In genomic region chr1:13556224-13556764, GRCh38 we compare ENCODE assay signal across 28 cellular contexts. TPM values are rescaled to one million over a fixed set of nuclear protein-coding genes. Genes with fewer than 3 reads are reported as not detected.
"Had no signal": no experiment of that assay in that cellular context is flagged by ENCODE, and none has a peak within 500 bp of the region (broad histone marks: within the 10 kb centered on the region; RNA-seq: fewer than 3 reads in every experiment).

No MANE protein-coding gene starts in this region.

- H3K36me3 ChIP-seq: Peyer's patch, SJSA1 had no signal

- H3K27me3 ChIP-seq: Peyer's patch, SJSA1 had no signal

- H3K9me3 ChIP-seq: Peyer's patch had no signal

- H3K27ac Mint-ChIP-seq: activated CD8-positive, alpha-beta T cell treated with anti-CD3 and anti-CD28 coated beads, Interleukin-2, amount 10 ng/mL, durations not matched to agents 7 days and 5 days; activated naive CD4-positive, alpha-beta T cell treated with anti-CD3 and anti-CD28 coated beads for 36 hours; activated naive CD8-positive, alpha-beta T cell; WTC11 had no signal

- H3K27me3 Mint-ChIP-seq: activated naive CD8-positive, alpha-beta T cell had no signal

- H3K4me3 ChIP-seq: Peyer's patch, SJSA1 had no signal

- H3K4me1 ChIP-seq: Peyer's patch, SJSA1 had no signal

- H3K36me3 Mint-ChIP-seq: activated naive CD8-positive, alpha-beta T cell; WTC11 had no signal

- ATAC-seq: activated CD8-positive, alpha-beta T cell treated with anti-CD3 and anti-CD28 coated beads, Interleukin-2, amount 10 ng/mL, durations not matched to agents 7 days and 5 days; SK-N-SH treated with all-trans-retinoic acid at 6 μM for 48 hours; WTC11 had no signal

- H3K9me3 Mint-ChIP-seq: activated naive CD4-positive, alpha-beta T cell treated with anti-CD3 and anti-CD28 coated beads for 36 hours; WTC11 had no signal

- H3K27ac ChIP-seq: Peyer's patch, RWPE1, SJSA1 had no signal

- DNase-seq: activated CD4-positive, alpha-beta T cell treated with anti-CD3 and anti-CD28 coated beads for 48 hours; activated CD4-positive, alpha-beta T cell treated with anti-CD3 and anti-CD28 coated beads, Interleukin-2, amount 50 U/mL, for 4 hours; activated CD4-positive, CD25-positive, alpha-beta regulatory T cell treated with anti-CD3 and anti-CD28 coated beads, Interleukin-2, amount 50 U/mL, for 72 hours; activated CD8-positive, alpha-beta memory T cell treated with anti-CD3 and anti-CD28 coated beads, Interleukin-2, amount 50 U/mL, for 48 hours; activated CD8-positive, alpha-beta T cell treated with anti-CD3 and anti-CD28 coated beads, Interleukin-2, amount 10 ng/mL, durations not matched to agents 7 days and 5 days; activated effector memory CD4-positive, alpha-beta T cell treated with Interleukin-2 at 50 U/mL for 16 hours; activated naive CD4-positive, alpha-beta T cell treated with anti-CD3 and anti-CD28 coated beads for 36 hours; activated T-cell treated with anti-CD3 and anti-CD28 coated beads, Interleukin-2, amount 50 U/mL, for 1 hour; caudate nucleus; KG1; NCI-H1092; NCI-H1930; NCI-H2171; NCI-H2227 treated with DMSO at 0.1 percent for 48 hours; NCI-H446 treated with DMSO at 0.1 percent for 48 hours; NCI-H524 treated with DMSO at 0.1 percent for 48 hours; NK-92 treated with Interleukin-12 subunit alpha and Interleukin-12 subunit beta, amount 100 ng/mL, for 24 hours; OCI-M1; Peyer's patch; SHP77; SW 1271 had no signal

- H3K4me3 Mint-ChIP-seq: activated CD8-positive, alpha-beta T cell treated with anti-CD3 and anti-CD28 coated beads, Interleukin-2, amount 10 ng/mL, durations not matched to agents 7 days and 5 days; activated naive CD4-positive, alpha-beta T cell treated with anti-CD3 and anti-CD28 coated beads for 36 hours; activated naive CD8-positive, alpha-beta T cell; WTC11 had no signal

- H3K4me1 Mint-ChIP-seq: WTC11 had no signal

RNA-seq across cellular contexts. Expression of gene PDPN, which starts 27.3 kb away (rescaled TPM):
- total RNA-seq: activated CD8-positive, alpha-beta T cell treated with anti-CD3 and anti-CD28 coated beads, Interleukin-2, amount 10 ng/mL, durations not matched to agents 7 days and 5 days; activated naive CD4-positive, alpha-beta T cell treated with anti-CD3 and anti-CD28 coated beads for 36 hours; T-helper 1 cell treated with Interleukin-12 subunit alpha and Interleukin-12 subunit beta and Interleukin-4 antibody, amounts not matched to agents 30 ng/mL and 1 ng/mL, for 36 hours had no signal

RNA-seq across cellular contexts. Expression of gene LRRC38, which starts 42.5 kb away (rescaled TPM):
- total RNA-seq: activated CD8-positive, alpha-beta T cell treated with anti-CD3 and anti-CD28 coated beads, Interleukin-2, amount 10 ng/mL, durations not matched to agents 7 days and 5 days; activated naive CD4-positive, alpha-beta T cell treated with anti-CD3 and anti-CD28 coated beads for 36 hours; LHCN-M2; Peyer's patch; SJSA1; T-helper 1 cell treated with Interleukin-12 subunit alpha and Interleukin-12 subunit beta and Interleukin-4 antibody, amounts not matched to agents 30 ng/mL and 1 ng/mL, for 36 hours had no signal
